In genomic region chr6:137370871-137371633, GRCh38 we compare ENCODE assay signal across 10 cellular contexts.
DNase-seq lines count a peak whose midpoint lies in the region; ATAC-seq and TF ChIP-seq lines count a peak whose summit lies in the region.
"Had no signal": no experiment of that assay in that cellular context is flagged by ENCODE, and none has a peak within 500 bp of the region (broad histone marks: within the 10 kb centered on the region; RNA-seq: fewer than 3 reads in every experiment).

No MANE protein-coding gene starts in this region.

- ATAC-seq in Right ventricle myocardium superior (ENCODE audit: poor library complexity) (no peak), HG02885 (IDR thresholded peaks at IDR 0.05; ENCODE audit: poor library complexity, unreplicated experiment) (peak; percentile 73), Panc1 (no peak), GM21367 (IDR thresholded peaks at IDR 0.05; ENCODE audit: unreplicated experiment) (no peak)
- ATAC-seq in stimulated activated naive CD8-positive, alpha-beta T cell treated with anti-CD3 and anti-CD28 coated beads, Interleukin-15, Interleukin-2, amounts not matched to agents 100 U/mL and 50 U/mL, for 24 hours: no peak
- ATAC-seq: activated CD4-positive, CD25-positive, alpha-beta regulatory T cell treated with anti-CD3 and anti-CD28 coated beads, Interleukin-2, amount 50 U/mL, for 24 hours had no signal

- intact Hi-C loops in Right ventricle myocardium superior (cut with DNase I): no loop called here
- intact Hi-C loops in Panc1 (cut with micrococcal nuclease; ENCODE audit: unreplicated experiment): no loop called here
- intact Hi-C loops in ascending aorta (cut with DNase I): no loop called here

- POLR2A ChIA-PET in Panc1 (lab: Charles Lee): no interaction called here

- no peak overlapping the region for H3K4me3 ChIP-seq in cardiac muscle cell
- H3K4me3 ChIP-seq in Panc1 (ENCODE audit: low read depth in 2 of 2, low read length in 2 of 2): no peak overlapping the region
- no peak overlapping the region for H3K4me3 ChIP-seq in ascending aorta

- CTCF ChIA-PET in Panc1 (lab: Charles Lee): no interaction called here

- in situ Hi-C loops in Panc1 (cut with HindIII; ENCODE audit: low pct_unique_long_range_greater_than_20kb, low sequenced_read_pairs): no loop called here

- H3K27ac ChIP-seq in cardiac muscle cell: no peak overlapping the region
- no peak overlapping the region for H3K27ac ChIP-seq in Panc1 (ENCODE audit: low read length)
- no peak overlapping the region for H3K27ac ChIP-seq in ascending aorta

- H3K27me3 ChIP-seq in cardiac muscle cell (no peaks in the 10 kb centered on the region), Panc1 (ENCODE audit: control insufficient read depth, insufficient read depth, low read length) (no peaks in the 10 kb centered on the region), ascending aorta (no peaks in the 10 kb centered on the region)

- TF ChIP-seq CTCF in cardiac muscle cell (IDR thresholded peaks at IDR 0.05; ENCODE audit: low read depth, low read length) (peak; percentile 17), Panc1 (IDR thresholded peaks at IDR 0.05) (peak; percentile 34; the same call in 1 of the 2 replicates), ascending aorta (IDR thresholded peaks at IDR 0.05) (no peak)

- BruUV-seq in Panc1 (replicated peaks; lab: Mats Ljungman, UMichigan): no TSS peak

- H3K36me3 ChIP-seq in cardiac muscle cell: no peaks in the 10 kb centered on the region
- no peaks in the 10 kb centered on the region for H3K36me3 ChIP-seq in Panc1 (ENCODE audit: control insufficient read depth, insufficient read depth, low read length)
- no peaks in the 10 kb centered on the region for H3K36me3 ChIP-seq in ascending aorta

- no peaks in the 10 kb centered on the region for H3K9me3 ChIP-seq in cardiac muscle cell (ENCODE audit: low read depth)
- no peaks in the 10 kb centered on the region for H3K9me3 ChIP-seq in Panc1 (ENCODE audit: control insufficient read depth, insufficient read depth, low read depth, low read length)
- no peaks in the 10 kb centered on the region for H3K9me3 ChIP-seq in ascending aorta

- H3K4me1 ChIP-seq in cardiac muscle cell (ENCODE audit: low read depth): no peaks in the 10 kb centered on the region
- no peaks in the 10 kb centered on the region for H3K4me1 ChIP-seq in Panc1 (ENCODE audit: control insufficient read depth, insufficient read depth, low read length)
- H3K4me1 ChIP-seq in ascending aorta: no peaks in the 10 kb centered on the region

- DNase-seq in cardiac muscle cell (ENCODE audit: low read depth in 1 of 2, low spot score in 1 of 2): no peak
- no peak for DNase-seq in Right ventricle myocardium superior
- DNase-seq in Panc1 (ENCODE audit: low read depth, low spot score): no peak
- no peak for DNase-seq in activated CD8-positive, alpha-beta memory T cell treated with anti-CD3 and anti-CD28 coated beads, Interleukin-2, amount 50 U/mL, for 4 hours
- no peak for DNase-seq in stimulated activated naive CD8-positive, alpha-beta T cell treated with anti-CD3 and anti-CD28 coated beads, Interleukin-15, Interleukin-2, amounts not matched to agents 100 U/mL and 50 U/mL, for 24 hours
- DNase-seq in ascending aorta (ENCODE audit: low spot score in 2 of 2): no peak
- DNase-seq: NCI-H187 treated with DMSO at 0.1 percent for 48 hours had no signal

Comparison
In these comparisons a context has a peak if more than half of its experiments do, and no peak if none do; other contexts are left out.
1. CTCF ChIP-seq: peak in cardiac muscle cell (single experiment) and Panc1 (single experiment); none in ascending aorta (0 of 3).